ENCODE assay signal across 9 cellular contexts in the genomic region with DNA sequence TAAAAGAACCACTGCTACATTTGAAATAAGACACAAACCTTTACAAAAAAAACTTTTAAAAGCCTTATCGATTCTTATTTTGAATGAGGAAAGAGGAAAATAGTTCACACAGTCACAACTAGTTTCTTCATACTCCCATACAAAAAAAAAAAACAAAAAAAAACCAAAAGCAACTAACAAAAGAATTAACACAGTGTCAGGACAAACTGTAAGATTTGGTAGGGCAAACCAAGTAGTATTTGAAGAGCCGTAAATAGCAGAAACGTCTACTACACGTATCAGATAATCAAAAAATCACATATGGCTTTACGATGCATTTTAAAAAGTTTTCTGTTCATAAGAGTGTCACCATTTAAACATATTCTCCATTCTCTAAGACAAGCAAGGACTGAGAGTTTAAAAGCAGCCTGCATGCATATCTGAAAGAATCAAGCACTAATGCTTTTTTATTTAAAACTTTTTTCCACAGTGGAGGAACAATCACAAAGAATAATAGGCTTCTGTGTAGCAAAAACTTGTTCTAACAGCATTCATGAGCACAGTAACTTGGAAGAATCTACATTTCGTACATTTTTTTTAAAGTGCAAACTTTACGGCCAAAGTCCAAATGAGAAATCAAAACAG. TPM values are rescaled to one million over a fixed set of nuclear protein-coding genes. Genes with fewer than 3 reads are reported as not detected.
DNase-seq lines count a peak whose midpoint lies in the region; ATAC-seq and TF ChIP-seq lines count a peak whose summit lies in the region.
"Had no signal": no experiment of that assay in that cellular context is flagged by ENCODE, and none has a peak within 500 bp of the region (broad histone marks: within the 10 kb centered on the region; RNA-seq: fewer than 3 reads in every experiment).

No MANE protein-coding gene starts in this region.

- H3K4ac ChIP-seq in trophoblast cell (ENCODE audit: low read depth, low read length), result no peak overlapping the region

- H3K79me1 ChIP-seq in trophoblast cell (ENCODE audit: low read length), result peaks cover 23% of the 10 kb centered on the region

- H3K4me3 ChIP-seq in SJSA1 (peak overlapping the region; percentile 60), fibroblast of lung (replicated peaks in 1 of 4; ENCODE audit: control extremely low read depth in 1 of 4, insufficient read depth in 1 of 4, low read depth in 3 of 4, low read length in 4 of 4) (peak overlapping the region; percentile 83 to 97 (median 85)), trophoblast cell (ENCODE audit: low read depth, low read length) (no peak overlapping the region)

- no peak overlapping the region for H4K91ac ChIP-seq in trophoblast cell (ENCODE audit: low read depth, low read length)

- no peak overlapping the region for H4K8ac ChIP-seq in trophoblast cell (ENCODE audit: low read depth, low read length)

- peak overlapping the region; percentile 95 for H3K9ac ChIP-seq in ES-I3 (ENCODE audit: low read depth, low read length)
- H3K9ac ChIP-seq in fibroblast of lung (ENCODE audit: insufficient read depth, low read length), result peak overlapping the region; percentile 91
- H3K9ac ChIP-seq in trophoblast cell (ENCODE audit: low read length), result peak overlapping the region; percentile 28

- H3K27ac ChIP-seq in SJSA1 (peak overlapping the region; percentile 8; the same call in 1 of the 2 replicates), fibroblast of lung (ENCODE audit: insufficient read depth, low read length) (peak overlapping the region; percentile 94), trophoblast cell (ENCODE audit: low read depth, low read length) (peak overlapping the region; percentile 39)

- H3K36me3 ChIP-seq in ES-I3 (ENCODE audit: insufficient read depth, low read length), result no peaks in the 10 kb centered on the region
- H3K36me3 ChIP-seq in SJSA1, result peaks cover 3% of the 10 kb centered on the region; the same call in 1 of the 2 replicates
- no peaks in the 10 kb centered on the region for H3K36me3 ChIP-seq in fibroblast of lung (ENCODE audit: control insufficient read depth, insufficient read depth, low read length)
- H3K36me3 ChIP-seq in trophoblast cell (ENCODE audit: control insufficient read depth in 1 of 2, insufficient read depth in 2 of 2, low read length in 2 of 2), result no peaks in the 10 kb centered on the region

- no peak overlapping the region for H2BK12ac ChIP-seq in trophoblast cell (ENCODE audit: low read length)

- H2BK120ac ChIP-seq in trophoblast cell (ENCODE audit: insufficient read depth, low read length, poor library complexity), result no peak overlapping the region

- H3K14ac ChIP-seq in trophoblast cell (ENCODE audit: low read length), result no peak overlapping the region

- H2AFZ ChIP-seq in fibroblast of lung (ENCODE audit: low read length) (no peak overlapping the region), trophoblast cell (ENCODE audit: insufficient read depth, low read length, poor library complexity) (no peak overlapping the region)

- no peak overlapping the region for H2BK5ac ChIP-seq in trophoblast cell (ENCODE audit: low read depth, low read length, poor library complexity)

- peaks cover 72% of the 10 kb centered on the region for H3K79me2 ChIP-seq in fibroblast of lung (ENCODE audit: control insufficient read depth, insufficient read depth, low read length)
- peaks cover 27% of the 10 kb centered on the region for H3K79me2 ChIP-seq in trophoblast cell (ENCODE audit: control insufficient read depth, insufficient read depth, low read length, poor library complexity)

- H3K4me2 ChIP-seq in fibroblast of lung (ENCODE audit: extremely low read depth, insufficient read depth, low read length) (peak overlapping the region; percentile 95), trophoblast cell (ENCODE audit: low read length) (peak overlapping the region; percentile 62)

- no peak for TF ChIP-seq CTCF in fibroblast of lung (conservative IDR thresholded peaks at IDR 0.05 in 1 of 2, IDR thresholded peaks at IDR 0.05 in 1 of 2; ENCODE audit: low read depth in 1 of 2, low read length in 2 of 2)

- peaks cover 11% of the 10 kb centered on the region for H4K20me1 ChIP-seq in fibroblast of lung (ENCODE audit: control insufficient read depth, extremely low read depth, insufficient read depth, low read length)

- ATAC-seq in HG03135 (IDR thresholded peaks at IDR 0.05; ENCODE audit: unreplicated experiment), result no peak

- WGBS in trophoblast cell (ENCODE audit: extremely low coverage, insufficient coverage, insufficient read length), result no CpG with 5 or more reads among the region's 7 CpGs

- H3K9me3 ChIP-seq in ES-I3 (ENCODE audit: control insufficient read depth, insufficient read depth, low read length), result no peaks in the 10 kb centered on the region
- H3K9me3 ChIP-seq in SJSA1 (replicated peaks), result no peaks in the 10 kb centered on the region
- H3K9me3 ChIP-seq in fibroblast of lung (ENCODE audit: control insufficient read depth, insufficient read depth, low read depth, low read length), result no peaks in the 10 kb centered on the region
- no peaks in the 10 kb centered on the region for H3K9me3 ChIP-seq in trophoblast cell (ENCODE audit: insufficient read depth, low read depth, low read length)

- DNase-seq in SJSA1 (ENCODE audit: low read depth in 1 of 2, low spot score in 2 of 2) (no peak), fibroblast of lung (ENCODE audit: low read depth in 2 of 2) (no peak), trophoblast cell (no peak), SHP77 treated with DMSO at 0.1 percent for 48 hours (lab: John Stamatoyannopoulos, UW) (no peak), DMS153 (lab: John Stamatoyannopoulos, UW) (no peak)
- no peak for DNase-seq in activated CD4-positive, alpha-beta T cell treated with anti-CD3 and anti-CD28 coated beads for 4 hours
- DNase-seq: GOT3 had no signal

- no peak overlapping the region for H3K18ac ChIP-seq in trophoblast cell (ENCODE audit: low read length)

- H3K4me1 ChIP-seq in ES-I3 (ENCODE audit: insufficient read depth, low read length) (peaks cover 21% of the 10 kb centered on the region), SJSA1 (replicated peaks) (peaks cover 41% of the 10 kb centered on the region), fibroblast of lung (ENCODE audit: control insufficient read depth, extremely low read depth, insufficient read depth, low read length) (peaks cover 16% of the 10 kb centered on the region), trophoblast cell (ENCODE audit: control insufficient read depth in 1 of 2, insufficient read depth in 2 of 2, low read length in 2 of 2) (peaks cover 6 to 10% of the 10 kb centered on the region in 2 experiments)

- no peak overlapping the region for H3K23ac ChIP-seq in trophoblast cell (ENCODE audit: low read length)

- H3K27me3 ChIP-seq in SJSA1 (replicated peaks) (no peaks in the 10 kb centered on the region), fibroblast of lung (ENCODE audit: control insufficient read depth, insufficient read depth, low read length) (no peaks in the 10 kb centered on the region), trophoblast cell (ENCODE audit: insufficient read depth, low read length) (no peaks in the 10 kb centered on the region)

- H4K12ac ChIP-seq in trophoblast cell (ENCODE audit: low read depth, low read length), result no peak overlapping the region

- H2AK5ac ChIP-seq in trophoblast cell (ENCODE audit: low read length), result no peak overlapping the region

RNA-seq across cellular contexts. Expression of gene PICALM, which starts 2.2 kb away (rescaled TPM):
- total RNA-seq in SJSA1 (2014; rRNA removed; shearing (Covaris generic)), result 105 and 132 TPM in 2 replicates
- 263 and 291 TPM in 2 replicates for total RNA-seq in fibroblast of lung
- polyA plus RNA-seq in fibroblast of lung, result 264 and 322 TPM in 2 replicates
- 149 and 165 TPM in 2 replicates for polyA plus RNA-seq in fibroblast of lung (2012)
- 183 and 218 TPM in 2 replicates for polyA minus RNA-seq in fibroblast of lung (ENCODE audit: low replicate concordance)
- 195 and 196 TPM in 2 replicates for polyA plus RNA-seq in trophoblast cell (2013)

Comparison
In these comparisons a context has a peak if more than half of its experiments do, and no peak if none do; other contexts are left out.
1. H3K9ac ChIP-seq: peak in every context shown above with its lines; median percentile 95 in ES-I3; 91 in fibroblast of lung; 28 in trophoblast cell.
2. H3K27ac ChIP-seq: peak in every context shown above with its lines; median percentile 94 in fibroblast of lung; 39 in trophoblast cell; 8 in SJSA1.